In the genomic region with DNA sequence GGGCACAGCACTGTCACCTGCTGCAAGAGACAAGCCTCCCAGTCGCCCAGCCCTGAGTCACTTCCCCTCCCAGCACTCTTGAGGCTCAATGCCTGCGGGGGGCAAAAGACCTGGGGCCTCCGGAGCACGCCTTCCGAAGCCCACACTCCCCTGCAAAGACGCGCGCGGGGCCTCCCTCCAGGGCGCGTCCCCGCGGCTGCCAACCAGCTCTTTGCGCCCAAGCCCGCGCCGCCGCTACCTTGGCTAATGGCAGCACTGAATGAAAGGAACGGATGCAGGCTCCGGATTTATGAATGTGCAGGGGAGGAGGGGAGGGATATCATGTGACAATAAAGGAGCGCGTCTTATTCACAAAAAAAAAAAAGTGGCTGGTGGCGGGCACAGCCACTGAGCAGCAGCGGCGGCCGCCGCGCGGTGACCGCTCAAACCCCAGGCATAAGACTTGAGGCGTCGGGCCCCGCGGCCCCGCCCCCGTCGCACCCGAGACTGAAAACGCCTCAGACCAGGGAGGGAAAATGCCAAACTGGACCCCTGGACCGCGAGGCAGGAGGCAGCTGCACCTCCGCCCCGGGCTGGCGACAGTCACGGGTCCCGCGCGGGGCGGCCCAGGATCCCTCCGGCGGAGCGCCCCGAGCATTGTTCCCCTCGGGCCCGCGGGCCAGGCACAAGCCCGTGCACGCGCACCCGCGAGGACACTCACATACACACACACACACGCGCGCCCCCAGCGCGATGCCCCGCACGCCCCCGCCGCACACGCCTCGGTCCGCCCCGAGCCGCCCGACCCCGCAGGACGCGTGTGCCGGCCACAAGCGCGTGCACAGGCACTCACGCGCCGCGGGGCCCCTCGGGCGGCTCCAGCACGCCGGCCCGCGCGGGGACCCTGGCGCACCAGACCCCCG, we compare ENCODE assay signal across 8 cellular contexts. TPM values are rescaled to one million over a fixed set of nuclear protein-coding genes. Genes with fewer than 3 reads are reported as not detected.
DNase-seq lines count a peak whose midpoint lies in the region; ATAC-seq and TF ChIP-seq lines count a peak whose summit lies in the region.

No MANE protein-coding gene starts in this region.

- H3K79me1 ChIP-seq in mesendoderm (ENCODE audit: low read length): peaks cover 11% of the 10 kb centered on the region

- H2AK5ac ChIP-seq in mesendoderm (ENCODE audit: low read length): no peak overlapping the region

- no peak overlapping the region for H4K5ac ChIP-seq in mesendoderm (ENCODE audit: low read length)

- H3K4me3 ChIP-seq in AG04450 (ENCODE audit: low read depth, low read length) (peak overlapping the region; percentile 85), mesendoderm (ENCODE audit: low read length) (peak overlapping the region; percentile 85)

- H3K23ac ChIP-seq in mesendoderm (ENCODE audit: low read length): no peak overlapping the region

- H2BK5ac ChIP-seq in mesendoderm (ENCODE audit: low read length): no peak overlapping the region

- H3K4me2 ChIP-seq in mesendoderm (ENCODE audit: low read length): peak overlapping the region; percentile 91

- peak overlapping the region; percentile 96 for H3K56ac ChIP-seq in mesendoderm (ENCODE audit: low read length)

- ATAC-seq in GM19035 (IDR thresholded peaks at IDR 0.05; ENCODE audit: unreplicated experiment) (peak; percentile 33), HG03457 (IDR thresholded peaks at IDR 0.05; ENCODE audit: unreplicated experiment) (peak; percentile 27)
- ATAC-seq in effector memory CD8-positive, alpha-beta T cell (replicated peaks): peak; percentile 62

- H2BK120ac ChIP-seq in mesendoderm (ENCODE audit: low read depth, low read length): no peak overlapping the region

- H3K27me3 ChIP-seq in AG04450 (ENCODE audit: control insufficient read depth, insufficient read depth, low read length): no peaks in the 10 kb centered on the region
- no peaks in the 10 kb centered on the region for H3K27me3 ChIP-seq in mesendoderm (ENCODE audit: insufficient read depth, low read length, poor library complexity)

- no peak for TF ChIP-seq CTCF in AG04450 (IDR thresholded peaks at IDR 0.05; ENCODE audit: low read depth, low read length)

- DNase-seq in AG04450 (ENCODE audit: low read depth, low spot score) (no peak), NCI-H526 treated with DMSO at 0.1 percent for 48 hours (lab: John Stamatoyannopoulos, UW) (peak; percentile 77), mesendoderm (peak; percentile 75)
- DNase-seq in activated CD4-positive, alpha-beta T cell treated with anti-CD3 and anti-CD28 coated beads, Interleukin-2, amount 50 U/mL, for 48 hours: peak; percentile 47 to 57
- DNase-seq in effector memory CD8-positive, alpha-beta T cell: peak; percentile 47 to 65 (median 50)
- DNase-seq in stimulated activated CD8-positive, alpha-beta memory T cell treated with anti-CD3 and anti-CD28 coated beads, Interleukin-12 subunit alpha, Interleukin-12 subunit beta, amount 100 ng/mL, for 4 hours (ENCODE audit: low read depth): peak; percentile 49

- no peak overlapping the region for H4K8ac ChIP-seq in mesendoderm (ENCODE audit: low read depth, low read length)

- H3K9me3 Mint-ChIP-seq in effector memory CD8-positive, alpha-beta T cell: no peaks in the 10 kb centered on the region

- WGBS in mesendoderm (ENCODE audit: extremely low coverage, insufficient coverage, low lambda C conversion rate): no CpG with 5 or more reads among the region's 95 CpGs

- peaks cover 11 to 16% of the 10 kb centered on the region in 2 donors for H3K27me3 Mint-ChIP-seq in effector memory CD8-positive, alpha-beta T cell

- H2BK15ac ChIP-seq in mesendoderm (replicated peaks; ENCODE audit: low read depth): no peak overlapping the region

- H3K27ac ChIP-seq in AG04450 (ENCODE audit: low read depth, low read length) (no peak overlapping the region), mesendoderm (ENCODE audit: low read depth, low read length) (no peak overlapping the region)

- H3K4me1 Mint-ChIP-seq in effector memory CD8-positive, alpha-beta T cell (ENCODE audit: low read depth in 2 of 2): peaks cover 13 to 19% of the 10 kb centered on the region in 2 donors

- H3K27ac Mint-ChIP-seq in effector memory CD8-positive, alpha-beta T cell: peak overlapping the region; percentile 72 to 74

- H3K36me3 ChIP-seq in mesendoderm (ENCODE audit: control insufficient read depth, insufficient read depth, low read length): no peaks in the 10 kb centered on the region

- no peak overlapping the region for H3K4ac ChIP-seq in mesendoderm (ENCODE audit: low read depth, low read length)

- H3K4me3 Mint-ChIP-seq in effector memory CD8-positive, alpha-beta T cell: peak overlapping the region; percentile 92 to 94

- peak overlapping the region; percentile 84 for H3K9ac ChIP-seq in mesendoderm (ENCODE audit: low read length)

- POLR2A ChIA-PET in AG04450 (lab: Yijun Ruan, JAX): interaction anchor here (0.7 to 1.3 kb wide), 7 partner anchors 9 to 644 kb away, joined by 3 to 11 read pairs (median 3); no protein-coding TSS in a partner anchor

- CTCF ChIA-PET in AG04450 (lab: Charles Lee): interaction anchor here (0.7 kb wide), 1 partner anchor 1868 kb away, joined by 4 read pairs; no protein-coding TSS in a partner anchor

- peaks cover 17% of the 10 kb centered on the region for H3K79me2 ChIP-seq in mesendoderm (ENCODE audit: control insufficient read depth, insufficient read depth, low read length)

- peaks cover 3% of the 10 kb centered on the region for H3K4me1 ChIP-seq in mesendoderm (ENCODE audit: control insufficient read depth, low read depth, low read length)

- H3K36me3 Mint-ChIP-seq in effector memory CD8-positive, alpha-beta T cell (ENCODE audit: insufficient read depth): peaks cover 22% of the 10 kb centered on the region

- H3K9me3 ChIP-seq in AG04450 (ENCODE audit: control insufficient read depth, insufficient read depth, low read length): no peaks in the 10 kb centered on the region; the same call in 1 of the 2 replicates

- peak overlapping the region; percentile 97 for H3K18ac ChIP-seq in mesendoderm (ENCODE audit: low read length)

RNA-seq across cellular contexts. Expression of a gene that starts 1.6 kb away (rescaled TPM):
- polyA plus RNA-seq in AG04450 (2011; rRNA removed): 18.6 and 21.2 TPM in 2 replicates
- 23.0 and 24.9 TPM in 2 replicates for polyA minus RNA-seq in AG04450 (2011; rRNA and poly(A)+ RNA removed)
- 14.8 TPM for polyA plus RNA-seq in mesendoderm (2013, experiment 1 of 2)
- 14.5 TPM for polyA plus RNA-seq in mesendoderm (2013, experiment 2 of 2)
